Comparison of ENCODE assay signal across 1 cellular context in the genomic region with DNA sequence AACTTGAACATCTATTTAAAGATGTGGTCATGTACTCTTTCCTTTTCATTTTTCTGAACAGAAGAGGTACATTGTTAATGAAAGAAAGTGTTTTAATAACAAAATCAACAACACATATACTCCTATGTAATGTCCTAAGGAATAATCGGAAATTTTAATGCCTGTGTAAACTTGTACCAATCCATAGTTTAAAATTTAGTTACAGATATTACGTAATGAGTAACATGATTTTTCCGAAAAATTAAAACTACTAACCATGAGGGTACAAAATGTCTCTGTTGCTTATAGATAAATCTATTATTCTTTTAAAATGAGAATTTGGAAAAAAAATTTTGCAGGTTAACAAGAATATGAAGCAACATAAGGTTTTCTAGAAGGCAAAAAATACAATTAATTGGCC.
TF ChIP-seq lines count a peak whose summit lies in the region.

No MANE protein-coding gene starts in this region.

TF ChIP-seq in K562, 482 proteins besides CTCF, POLR2A, EP300 and RAD21:
- TF ChIP-seq CEBPG (CRISPR knock-in tag; IDR thresholded peaks at IDR 0.05) (no peak), CEBPG (tag; conservative IDR thresholded peaks at IDR 0.05 in 1 of 2, IDR thresholded peaks at IDR 0.05 in 1 of 2) (peak in 1 of 2 experiments; percentile 62; a peak in 2 of 4 replicates), CEBPB (tag; IDR thresholded peaks at IDR 0.05) (peak; percentile 57; the same call in 1 of the 2 replicates), ATF4 (CRISPR knock-in tag; IDR thresholded peaks at IDR 0.05) (no peak), ZNF282 (CRISPR knock-in tag; IDR thresholded peaks at IDR 0.05) (no peak)
